Comparison of ENCODE assay signal across 10 cellular contexts in the genomic region with DNA sequence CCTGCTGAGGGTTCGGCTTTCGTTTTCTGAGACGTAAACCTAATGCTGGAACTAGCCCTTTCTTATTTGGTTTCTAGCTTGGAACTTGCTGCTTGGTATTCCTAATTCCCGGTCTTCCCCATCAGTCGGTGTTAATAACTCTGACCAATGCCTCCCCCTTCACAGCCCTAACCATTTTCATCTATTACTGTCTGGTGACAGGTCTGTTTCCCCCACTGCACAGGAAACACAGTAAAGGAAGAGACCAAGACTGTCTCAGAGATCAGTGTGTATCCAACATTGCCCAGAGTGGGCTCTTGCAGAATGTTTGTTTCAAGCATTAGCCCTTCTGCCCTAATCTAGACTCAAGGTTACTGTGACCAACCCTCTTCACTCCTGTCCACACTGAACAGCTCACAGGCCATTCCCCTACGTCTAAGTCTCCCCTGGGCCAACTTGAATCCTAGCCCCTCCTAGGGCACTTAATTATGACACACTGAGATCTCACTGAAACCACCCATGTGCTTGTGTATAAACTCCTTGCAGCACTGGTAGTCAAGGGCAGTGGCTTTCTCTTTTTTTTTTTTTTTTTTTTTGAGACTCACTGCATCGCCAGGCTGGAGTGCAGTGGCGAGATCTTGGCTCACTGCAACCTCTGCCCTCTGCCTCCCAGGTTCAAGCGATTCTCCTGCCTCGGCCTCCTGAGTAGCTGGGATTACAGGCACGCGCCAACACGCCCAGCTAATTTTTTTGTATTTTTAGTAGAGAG. TPM values are rescaled to one million over a fixed set of nuclear protein-coding genes. Genes with fewer than 3 reads are reported as not detected.
DNase-seq lines count a peak whose midpoint lies in the region; ATAC-seq and TF ChIP-seq lines count a peak whose summit lies in the region.
"Had no signal": no experiment of that assay in that cellular context is flagged by ENCODE, and none has a peak within 500 bp of the region (broad histone marks: within the 10 kb centered on the region; RNA-seq: fewer than 3 reads in every experiment).

No MANE protein-coding gene starts in this region.

- H3K27me3 ChIP-seq in subcutaneous abdominal adipose tissue (ENCODE audit: control insufficient read depth in 5 of 5, insufficient read depth in 4 of 5, low read length in 5 of 5) = no peaks in the 10 kb centered on the region

- no peak for TF ChIP-seq CTCF in activated B cell treated with CpG ODN at 0.5 μM for 24 hours (IDR thresholded peaks at IDR 0.05)

- H3K4me1 ChIP-seq in subcutaneous abdominal adipose tissue (ENCODE audit: control insufficient read depth in 5 of 5, insufficient read depth in 5 of 5, low read length in 5 of 5) = peaks cover 23 to 43% (median 42%) of the 10 kb centered on the region in 5 donors

- intact Hi-C loops in activated B cell treated with CpG ODN at 0.5 μM for 24 hours (cut with micrococcal nuclease) = loop anchor here (10.0 kb wide), 2 partner anchors 142 to 488 kb away; a partner anchor contains a TSS

- POLR2A ChIA-PET in activated B cell treated with CpG ODN at 0.5 μM for 24 hours (lab: Charles Lee) = interaction anchor here (0.5 to 1.9 kb wide), 8 partner anchors 30 to 1730 kb away, joined by 4 to 22 read pairs (median 6); a partner anchor contains a TSS

- H3K4me3 Mint-ChIP-seq in activated T-cell treated with anti-CD3 and anti-CD28 coated beads, Interleukin-2, amount 50 U/mL, for 72 hours = peak overlapping the region; percentile 24 to 98
- H3K4me3 Mint-ChIP-seq in activated B cell treated with CpG ODN at 0.5 μM for 24 hours (no peak overlapping the region), immature natural killer cell (peak overlapping the region; percentile 56 to 97 (median 61))

- H3K9me3 ChIP-seq in subcutaneous abdominal adipose tissue (ENCODE audit: control insufficient read depth in 5 of 5, low read length in 5 of 5) = no peaks in the 10 kb centered on the region

- peak overlapping the region in 4 of 5 donors; percentile 31 to 92 (median 38) for H3K9ac ChIP-seq in subcutaneous abdominal adipose tissue (ENCODE audit: low read length in 5 of 5)

- H3K27me3 Mint-ChIP-seq in activated T-cell treated with anti-CD3 and anti-CD28 coated beads, Interleukin-2, amount 50 U/mL, for 72 hours (ENCODE audit: low read depth) = no peaks in the 10 kb centered on the region
- H3K27me3 Mint-ChIP-seq in activated B cell treated with CpG ODN at 0.5 μM for 24 hours = no peaks in the 10 kb centered on the region
- H3K27me3 Mint-ChIP-seq in immature natural killer cell (ENCODE audit: low read depth in 3 of 3) = peaks cover 12 to 17% (median 15%) of the 10 kb centered on the region in 3 donors

- peaks cover 35% of the 10 kb centered on the region for H3K4me1 Mint-ChIP-seq in activated T-cell treated with anti-CD3 and anti-CD28 coated beads, Interleukin-2, amount 50 U/mL, for 72 hours (ENCODE audit: low read depth)
- H3K4me1 Mint-ChIP-seq in activated B cell treated with CpG ODN at 0.5 μM for 24 hours (peaks cover 44% of the 10 kb centered on the region), immature natural killer cell (peaks cover 43% of the 10 kb centered on the region in 2 donors)

- DNase-seq in activated T-cell treated with anti-CD3 and anti-CD28 coated beads, Interleukin-2, amount 50 U/mL, for 72 hours = no peak
- DNase-seq in activated T-cell treated with anti-CD3 and anti-CD28 coated beads for 4 hours (no peak), activated B cell treated with CpG ODN at 0.5 μM for 24 hours (no peak), immature natural killer cell (no peak), DMS 273 (lab: John Stamatoyannopoulos, UW; ENCODE audit: unreplicated experiment) (no peak), NCI-H345 (lab: John Stamatoyannopoulos, UW) (no peak)
- DNase-seq: C1 segment of cervical spinal cord, NCI-H1417 had no signal

- ATAC-seq in activated T-cell treated with anti-CD3 and anti-CD28 coated beads, Interleukin-2, amount 50 U/mL, for 72 hours (replicated peaks in 1 of 2) = no peak
- ATAC-seq in activated B cell treated with CpG ODN at 0.5 μM for 24 hours (ENCODE audit: low read depth) (no peak), GM18867 (IDR thresholded peaks at IDR 0.05; ENCODE audit: unreplicated experiment) (no peak)

- CTCF ChIA-PET in activated B cell treated with CpG ODN at 0.5 μM for 24 hours (lab: Charles Lee) = no interaction called here

- H3K27ac ChIP-seq in subcutaneous abdominal adipose tissue (ENCODE audit: low read depth, low read length) = peak overlapping the region; percentile 96

- peak overlapping the region; percentile 8 for H3K27ac Mint-ChIP-seq in activated T-cell treated with anti-CD3 and anti-CD28 coated beads, Interleukin-2, amount 50 U/mL, for 72 hours
- H3K27ac Mint-ChIP-seq in activated B cell treated with CpG ODN at 0.5 μM for 24 hours (peak overlapping the region; percentile 96), immature natural killer cell (peak overlapping the region; percentile 91 to 100 (median 98))

- H3K9me3 Mint-ChIP-seq in activated T-cell treated with anti-CD3 and anti-CD28 coated beads, Interleukin-2, amount 50 U/mL, for 72 hours = no peaks in the 10 kb centered on the region
- no peaks in the 10 kb centered on the region for H3K9me3 Mint-ChIP-seq in activated B cell treated with CpG ODN at 0.5 μM for 24 hours
- no peaks in the 10 kb centered on the region for H3K9me3 Mint-ChIP-seq in immature natural killer cell

- H3K4me3 ChIP-seq in subcutaneous abdominal adipose tissue (ENCODE audit: low read depth in 1 of 5, low read length in 5 of 5) = peak overlapping the region; percentile 27 to 88 (median 58)

- H3K36me3 ChIP-seq in subcutaneous abdominal adipose tissue (ENCODE audit: control insufficient read depth in 5 of 5, insufficient read depth in 5 of 5, low read length in 5 of 5) = peaks cover 0 to 6% (median 0%) of the 10 kb centered on the region in 5 donors

- H3K36me3 Mint-ChIP-seq in activated T-cell treated with anti-CD3 and anti-CD28 coated beads, Interleukin-2, amount 50 U/mL, for 72 hours (ENCODE audit: insufficient read depth in 2 of 2) = peaks cover 3% of the 10 kb centered on the region in 2 donors
- H3K36me3 Mint-ChIP-seq in activated B cell treated with CpG ODN at 0.5 μM for 24 hours (ENCODE audit: low read depth) (peaks cover 11% of the 10 kb centered on the region), immature natural killer cell (peaks cover 0 to 6% (median 0%) of the 10 kb centered on the region in 3 donors)

RNA-seq across cellular contexts. Expression of a gene that starts 1.7 kb away (rescaled TPM):
- total RNA-seq in activated T-cell treated with anti-CD3 and anti-CD28 coated beads, Interleukin-2, amount 50 U/mL, for 72 hours = 100 to 1,000 TPM; 190 to 197 TPM
- total RNA-seq in activated B cell treated with CpG ODN at 0.5 μM for 24 hours = 157 and 176 TPM in 2 replicates
- 10 to 100 TPM; 32.7 to 47.6 (median 34.4) TPM for polyA plus RNA-seq in immature natural killer cell

Comparison
In these comparisons a context has a peak if more than half of its experiments do, and no peak if none do; other contexts are left out.
1. H3K27ac Mint-ChIP-seq: peak in every context shown above with its lines; median percentile 98 in immature natural killer cell; 96 in activated B cell treated with CpG ODN at 0.5 μM for 24 hours; 8 in activated T-cell treated with anti-CD3 and anti-CD28 coated beads, Interleukin-2, amount 50 U/mL, for 72 hours.